In genomic region chr2:118882693-118883336, GRCh38 we compare ENCODE assay signal across 8 cellular contexts. TPM values are rescaled to one million over a fixed set of nuclear protein-coding genes. Genes with fewer than 3 reads are reported as not detected.
DNase-seq lines count a peak whose midpoint lies in the region; ATAC-seq lines count a peak whose summit lies in the region.

No MANE protein-coding gene starts in this region.

- ATAC-seq in GM18868 (IDR thresholded peaks at IDR 0.05; ENCODE audit: unreplicated experiment): peak; percentile 88
- peak; percentile 89 for ATAC-seq in HG03342 (IDR thresholded peaks at IDR 0.05; ENCODE audit: unreplicated experiment)

- peak; percentile 65 for DNase-seq in AG08396 (ENCODE audit: low spot score)
- DNase-seq in NCI-H510A treated with DMSO at 0.1 percent for 48 hours (lab: John Stamatoyannopoulos, UW): peak; percentile 75
- DNase-seq in activated CD4-positive, alpha-beta T cell treated with anti-CD3 and anti-CD28 coated beads for 48 hours: peak; percentile 75
- DNase-seq in dermis blood vessel endothelial cell: peak; percentile 71
- DNase-seq in medulla oblongata (ENCODE audit: extremely low spot score): peak; percentile 84
- DNase-seq in stimulated activated CD8-positive, alpha-beta memory T cell treated with anti-CD3 and anti-CD28 coated beads, Interleukin-15, amount 100 ng/mL, for 4 hours (ENCODE audit: low read depth in 2 of 2): peak; percentile 11 to 34

RNA-seq across cellular contexts. Expression of gene EN1, which starts 35.4 kb away (rescaled TPM):
- not detected in 2 replicates for total RNA-seq in dermis blood vessel endothelial cell

RNA-seq across cellular contexts. Expression of gene MARCO, which starts 59.2 kb away (rescaled TPM):
- not detected in 2 replicates for total RNA-seq in dermis blood vessel endothelial cell

Comparison
In these comparisons a context has a peak if more than half of its experiments do, and no peak if none do; other contexts are left out.
1. Peak in every context shown above with its lines: DNase-seq and ATAC-seq.
2. DNase-seq: peak in every context shown above with its lines; median percentile 84 in medulla oblongata; 75 in NCI-H510A treated with DMSO at 0.1 percent for 48 hours; 75 in activated CD4-positive, alpha-beta T cell treated with anti-CD3 and anti-CD28 coated beads for 48 hours; 71 in dermis blood vessel endothelial cell; 65 in AG08396; 22 in stimulated activated CD8-positive, alpha-beta memory T cell treated with anti-CD3 and anti-CD28 coated beads, Interleukin-15, amount 100 ng/mL, for 4 hours.